Comparison of ENCODE assay signal across 8 cellular contexts in the genomic region with DNA sequence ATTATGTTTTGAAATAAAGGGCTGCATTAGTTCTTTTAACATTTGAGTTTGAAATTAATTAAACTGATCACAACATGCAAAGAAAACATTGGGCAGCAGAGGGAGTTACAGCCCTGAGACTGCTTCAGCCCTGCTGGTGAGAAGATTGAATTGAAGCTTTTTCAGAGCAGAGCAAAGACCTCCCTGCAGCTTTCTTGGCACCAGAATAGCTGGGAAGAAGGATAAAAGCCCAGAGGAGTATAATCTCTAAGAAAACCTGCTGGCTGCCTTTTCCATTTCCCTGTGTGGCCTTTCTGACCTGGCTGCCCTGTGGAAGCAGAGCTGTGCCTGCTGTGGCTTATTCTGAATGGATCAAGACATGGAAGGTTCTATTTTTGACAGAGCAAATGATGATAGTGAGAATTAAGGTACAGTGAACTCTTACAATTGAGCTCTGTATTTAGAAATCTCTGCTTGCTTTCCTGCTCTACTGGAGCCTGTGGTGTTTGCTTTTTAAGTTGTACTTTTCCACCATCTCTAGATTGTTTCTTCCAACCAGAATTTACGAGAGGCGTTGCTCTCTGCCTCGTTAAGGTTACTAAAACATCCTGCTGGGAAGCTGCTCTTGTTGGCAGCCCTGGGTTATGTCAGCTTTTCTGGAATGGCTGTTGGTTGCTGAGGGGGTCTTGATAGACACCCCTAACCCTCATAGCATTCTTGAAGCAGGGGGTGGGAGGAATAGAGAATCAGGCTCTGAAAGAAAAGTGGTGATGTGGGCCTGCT. TPM values are rescaled to one million over a fixed set of nuclear protein-coding genes. Genes with fewer than 3 reads are reported as not detected.
A peak's percentile ranks its signal among the peaks of the same experiment; 100 is the strongest.
DNase-seq lines count a peak whose midpoint lies in the region; ATAC-seq and TF ChIP-seq lines count a peak whose summit lies in the region.

No MANE protein-coding gene starts in this region.

- H3K4me1 ChIP-seq in adrenal gland (replicated peaks in 1 of 2) (peaks cover 0 to 14% of the 10 kb centered on the region in 2 donors), cardiac muscle cell (ENCODE audit: low read depth) (no peaks in the 10 kb centered on the region)

- H3K9me3 ChIP-seq in adrenal gland (replicated peaks in 1 of 3) (no peaks in the 10 kb centered on the region), cardiac muscle cell (ENCODE audit: low read depth) (no peaks in the 10 kb centered on the region)

- intact Hi-C loops in adrenal gland (cut with DNase I): loop anchor here (2.0 to 5.0 kb wide), 3 partner anchors 201 to 258 kb away; a partner anchor contains a TSS

- TF ChIP-seq CTCF in C4-2B (conservative IDR thresholded peaks at IDR 0.05): peak; percentile 87
- peak; percentile 72 to 99 (median 98) for TF ChIP-seq CTCF in adrenal gland (IDR thresholded peaks at IDR 0.05)
- peak; percentile 87 for TF ChIP-seq CTCF in cardiac muscle cell (IDR thresholded peaks at IDR 0.05; ENCODE audit: low read depth, low read length)
- peak; percentile 94 for TF ChIP-seq CTCF in progenitor cell of endocrine pancreas (IDR thresholded peaks at IDR 0.05; ENCODE audit: unreplicated experiment)

- peaks cover 0 to 23% of the 10 kb centered on the region in 2 donors for H3K36me3 ChIP-seq in adrenal gland (replicated peaks in 1 of 2)
- peaks cover 24% of the 10 kb centered on the region for H3K36me3 ChIP-seq in cardiac muscle cell

- TF ChIP-seq POLR2A in adrenal gland (IDR thresholded peaks at IDR 0.05): no peak

- H3K27ac ChIP-seq in C4-2B (no peak overlapping the region), adrenal gland (peak overlapping the region in 3 of 5 donors; percentile 6 to 54 (median 37)), cardiac muscle cell (no peak overlapping the region)

- no peaks in the 10 kb centered on the region for H3K9me3 Mint-ChIP-seq in progenitor cell of endocrine pancreas (ENCODE audit: low read depth)

- H3K36me3 Mint-ChIP-seq in progenitor cell of endocrine pancreas (ENCODE audit: insufficient read depth): peaks cover 28% of the 10 kb centered on the region

- peak overlapping the region; percentile 43 for H3K27ac Mint-ChIP-seq in progenitor cell of endocrine pancreas

- no peaks in the 10 kb centered on the region for H3K27me3 Mint-ChIP-seq in progenitor cell of endocrine pancreas

- DNase-seq in GM19240 (ENCODE audit: insufficient read length, low spot score) (peak; percentile 13), NCI-H2227 (lab: John Stamatoyannopoulos, UW; ENCODE audit: unreplicated experiment) (peak; percentile 75), adrenal gland (peak; percentile 32 to 77 (median 51)), cardiac muscle cell (ENCODE audit: low read depth in 1 of 2, low spot score in 1 of 2) (peak; percentile 69 to 89), progenitor cell of endocrine pancreas (ENCODE audit: low spot score, unreplicated experiment) (peak; percentile 22), islet precursor cell (no peak)

- H3K27me3 ChIP-seq in adrenal gland (no peaks in the 10 kb centered on the region), cardiac muscle cell (no peaks in the 10 kb centered on the region)

- H3K4me1 Mint-ChIP-seq in progenitor cell of endocrine pancreas (ENCODE audit: low read depth): no peaks in the 10 kb centered on the region

- H3K4me3 Mint-ChIP-seq in progenitor cell of endocrine pancreas (ENCODE audit: low read depth): no peak overlapping the region

- H3K4me3 ChIP-seq in adrenal gland (no peak overlapping the region), cardiac muscle cell (no peak overlapping the region)

- WGBS in adrenal gland, 4 donors: 48 to 71% (median 55%) methylated on average over 3 of the region's 3 CpGs

- no peak for ATAC-seq in HG03159 (IDR thresholded peaks at IDR 0.05; ENCODE audit: unreplicated experiment)

RNA-seq across cellular contexts. Expression of a gene that starts 9.9 kb away (rescaled TPM):
- total RNA-seq in adrenal gland: 100 to 1,000 TPM in 1 of 8 donors, 10 to 100 TPM in 7; 30.1 to 102 (median 67.2) TPM
- 100 to 1,000 TPM in 1 of 3 donors, 10 to 100 TPM in 2; 54.5 to 146 (median 72.1) TPM for polyA plus RNA-seq in adrenal gland
- total RNA-seq in cardiac muscle cell: 66.2 and 73.0 TPM in 2 replicates
- polyA plus RNA-seq in cardiac muscle cell: 331 and 504 TPM in 2 replicates
- 240 and 253 TPM in 2 replicates for total RNA-seq in progenitor cell of endocrine pancreas

Comparison
In these comparisons a context has a peak if more than half of its experiments do, and no peak if none do; other contexts are left out.
1. H3K27ac ChIP-seq: peak in adrenal gland (3 of 5); none in C4-2B (single experiment) and cardiac muscle cell (single experiment).
2. Peak in every context shown above with its lines, with median percentiles within 50 percentile points of each other: CTCF ChIP-seq.